ENCODE assay signal across 13 cellular contexts in genomic region chr12:47224563-47225133, GRCh38.
DNase-seq lines count a peak whose midpoint lies in the region; ATAC-seq and TF ChIP-seq lines count a peak whose summit lies in the region.
"Had no signal": no experiment of that assay in that cellular context is flagged by ENCODE, and none has a peak within 500 bp of the region (broad histone marks: within the 10 kb centered on the region; RNA-seq: fewer than 3 reads in every experiment).

No MANE protein-coding gene starts in this region.

- CTCF ChIA-PET in activated naive CD4-positive, alpha-beta T cell treated with anti-CD3 and anti-CD28 coated beads, Interleukin-2, amount 10 ng/mL, durations not matched to agents 7 days and 5 days (lab: Charles Lee): interaction anchor here (1.3 to 3.4 kb wide), 2 partner anchors 17 to 173 kb away, joined by 5 to 10 read pairs; no protein-coding TSS in a partner anchor

- H3K36me3 Mint-ChIP-seq in activated naive CD4-positive, alpha-beta T cell treated with anti-CD3 and anti-CD28 coated beads, Interleukin-2, amount 10 ng/mL, durations not matched to agents 7 days and 5 days: peaks cover 76% of the 10 kb centered on the region

- intact Hi-C loops in testis (cut with DNase I; ENCODE audit: low total_unique reads): no loop called here

- no peaks in the 10 kb centered on the region for H3K27me3 Mint-ChIP-seq in activated naive CD4-positive, alpha-beta T cell treated with anti-CD3 and anti-CD28 coated beads, Interleukin-2, amount 10 ng/mL, durations not matched to agents 7 days and 5 days

- no peak for TF ChIP-seq POLR2A in testis (IDR thresholded peaks at IDR 0.05)

- peak overlapping the region; percentile 50 for H3K9ac ChIP-seq in iPS-18a (ENCODE audit: low read length)

- H3K4me1 ChIP-seq in iPS-18a (ENCODE audit: control insufficient read depth, low read depth, low read length) (peaks cover 52% of the 10 kb centered on the region), testis (peaks cover 8% of the 10 kb centered on the region)
- H3K4me1 ChIP-seq: BE2C had no signal

- H3K4me1 Mint-ChIP-seq in activated naive CD4-positive, alpha-beta T cell treated with anti-CD3 and anti-CD28 coated beads, Interleukin-2, amount 10 ng/mL, durations not matched to agents 7 days and 5 days: peaks cover 82% of the 10 kb centered on the region

- 57 to 70% methylated on average over 17 of the region's 17 CpGs for WGBS in testis, 2 donors

- H3K4me3 Mint-ChIP-seq in activated naive CD4-positive, alpha-beta T cell treated with anti-CD3 and anti-CD28 coated beads, Interleukin-2, amount 10 ng/mL, durations not matched to agents 7 days and 5 days: peak overlapping the region; percentile 71

- no peak overlapping the region for H3K27ac Mint-ChIP-seq in activated naive CD4-positive, alpha-beta T cell treated with anti-CD3 and anti-CD28 coated beads, Interleukin-2, amount 10 ng/mL, durations not matched to agents 7 days and 5 days

- TF ChIP-seq CTCF in VCaP (conservative IDR thresholded peaks at IDR 0.05) (no peak), testis (IDR thresholded peaks at IDR 0.05) (no peak)

- no peak for DNase-seq in activated naive CD4-positive, alpha-beta T cell treated with anti-CD3 and anti-CD28 coated beads, Interleukin-2, amount 10 ng/mL, durations not matched to agents 7 days and 5 days
- no peak for DNase-seq in activated naive CD4-positive, alpha-beta T cell treated with Interleukin-2 at 50 U/mL for 16 hours
- DNase-seq in testis: no peak
- DNase-seq in NCI-H2171 (lab: John Stamatoyannopoulos, UW): no peak
- no peak for DNase-seq in NCI-H774 (lab: John Stamatoyannopoulos, UW)
- DNase-seq: BE2C, body of pancreas, DND-41 had no signal

- no peak for ATAC-seq in GM18519 (IDR thresholded peaks at IDR 0.05; ENCODE audit: low FRiP score, unreplicated experiment)

- peak overlapping the region; percentile 61 for H3K27ac ChIP-seq in VCaP
- H3K27ac ChIP-seq in iPS-18a (ENCODE audit: low read length): peak overlapping the region; percentile 36
- H3K27ac ChIP-seq in testis: peak overlapping the region; percentile 79 to 83
- H3K27ac ChIP-seq: SJSA1, thoracic aorta had no signal

- H3K27me3 ChIP-seq in iPS-18a (ENCODE audit: control insufficient read depth, insufficient read depth, low read length) (no peaks in the 10 kb centered on the region), testis (no peaks in the 10 kb centered on the region)
- H3K27me3 ChIP-seq: body of pancreas, SJSA1 had no signal

- H3K9me3 ChIP-seq in iPS-18a (ENCODE audit: control insufficient read depth, low read depth, low read length) (no peaks in the 10 kb centered on the region), testis (no peaks in the 10 kb centered on the region)
- H3K9me3 ChIP-seq: BE2C, body of pancreas, SJSA1, thoracic aorta had no signal

- peak overlapping the region; percentile 12 for H3K4me3 ChIP-seq in iPS-18a (ENCODE audit: low read length)
- peak overlapping the region in 1 of 2 donors; percentile 32 for H3K4me3 ChIP-seq in testis
- H3K4me3 ChIP-seq: body of pancreas, SJSA1 had no signal

- no peaks in the 10 kb centered on the region for H3K9me3 Mint-ChIP-seq in activated naive CD4-positive, alpha-beta T cell treated with anti-CD3 and anti-CD28 coated beads, Interleukin-2, amount 10 ng/mL, durations not matched to agents 7 days and 5 days

- no peaks in the 10 kb centered on the region for H3K36me3 ChIP-seq in iPS-18a (ENCODE audit: control insufficient read depth, low read depth, low read length)
- no peaks in the 10 kb centered on the region for H3K36me3 ChIP-seq in testis (ENCODE audit: low read depth, missing control alignments)
- H3K36me3 ChIP-seq: BE2C, SJSA1, thoracic aorta had no signal
